Comparison of ENCODE assay signal across 11 cellular contexts in the genomic region with DNA sequence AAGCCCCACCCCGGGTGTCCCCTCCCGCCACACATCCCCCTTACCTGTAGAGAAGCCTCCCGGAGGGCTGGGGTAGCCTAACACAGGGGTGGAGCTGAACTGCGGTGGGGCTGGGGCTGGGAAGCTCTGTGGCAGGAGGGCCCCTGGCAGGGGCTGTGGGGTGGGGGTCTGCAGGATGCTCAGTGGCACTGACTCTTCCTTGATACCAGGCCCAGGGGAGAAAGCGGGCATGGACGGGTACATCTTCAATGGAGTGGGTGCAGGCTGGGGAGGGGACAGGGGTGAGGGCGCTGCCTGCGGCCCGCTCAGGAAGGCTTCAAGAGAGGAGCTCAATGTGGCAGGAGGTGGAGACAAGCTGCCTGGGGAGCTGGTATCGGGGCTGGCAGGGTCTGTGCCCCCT. TPM values are rescaled to one million over a fixed set of nuclear protein-coding genes. Genes with fewer than 3 reads are reported as not detected.
A peak's percentile ranks its signal among the peaks of the same experiment; 100 is the strongest.
DNase-seq lines count a peak whose midpoint lies in the region; ATAC-seq, FAIRE-seq and TF ChIP-seq lines count a peak whose summit lies in the region.
"Had no signal": no experiment of that assay in that cellular context is flagged by ENCODE, and none has a peak within 500 bp of the region (broad histone marks: within the 10 kb centered on the region; RNA-seq: fewer than 3 reads in every experiment).

No MANE protein-coding gene starts in this region.

- H3K4me3 ChIP-seq in OCI-LY7 (ENCODE audit: low read depth, low read length, poor library complexity, severe bottlenecking) = no peak overlapping the region
- H3K4me3 ChIP-seq in K562 = no peak overlapping the region
- H3K4me3 ChIP-seq in sigmoid colon = no peak overlapping the region
- H3K4me3 ChIP-seq in left lung = no peak overlapping the region
- H3K4me3 ChIP-seq: ovary had no signal

- intact Hi-C loops in Calu3 (cut with micrococcal nuclease; ENCODE audit: unreplicated experiment) (no loop called here), OCI-LY7 (cut with micrococcal nuclease; ENCODE audit: unreplicated experiment) (loop anchor here (5.0 kb wide), 1 partner anchor 217 kb away; a partner anchor contains a TSS), K562 (cut with micrococcal nuclease) (loop anchor here (10.0 kb wide), 1 partner anchor 135 kb away; a partner anchor contains a TSS), sigmoid colon (cut with DNase I) (no loop called here), left lung (cut with DNase I) (no loop called here)

- H3K9me3 ChIP-seq in OCI-LY7 (ENCODE audit: low read length) = no peaks in the 10 kb centered on the region
- H3K9me3 ChIP-seq in K562 (replicated peaks; ENCODE audit: control insufficient read depth, insufficient read depth, low read depth, low read length) = no peaks in the 10 kb centered on the region
- no peaks in the 10 kb centered on the region for H3K9me3 ChIP-seq in sigmoid colon
- no peaks in the 10 kb centered on the region for H3K9me3 ChIP-seq in left lung
- H3K9me3 ChIP-seq: ovary had no signal

- H3K9me2 ChIP-seq in OCI-LY7 (ENCODE audit: insufficient read depth, low read length) = no peaks in the 10 kb centered on the region

- peaks cover 33% of the 10 kb centered on the region for H3K4me1 Mint-ChIP-seq in Calu3 (ENCODE audit: low read depth, unreplicated experiment)

- DNase-seq in Calu3 (no peak), OCI-LY7 (ENCODE audit: low spot score) (no peak), K562 (ENCODE audit: extremely low read depth in 1 of 4, low spot score in 3 of 4) (no peak), sigmoid colon (no peak), left lung (no peak), cerebellar cortex (ENCODE audit: low spot score) (no peak)
- no peak for DNase-seq in stimulated activated naive CD4-positive, alpha-beta T cell (lab: John Stamatoyannopoulos, UW)
- DNase-seq: NCI-H2107 had no signal

- no peak overlapping the region for H2AFZ ChIP-seq in OCI-LY7 (ENCODE audit: low read length)
- no peak overlapping the region for H2AFZ ChIP-seq in K562 (ENCODE audit: low read depth, low read length)

- H3K27me3 ChIP-seq in K562 (ENCODE audit: control insufficient read depth in 2 of 2, insufficient read depth in 2 of 2, low read length in 2 of 2) (no peaks in the 10 kb centered on the region), sigmoid colon (no peaks in the 10 kb centered on the region), left lung (no peaks in the 10 kb centered on the region)
- H3K27me3 ChIP-seq: ovary had no signal

- no peak for TF ChIP-seq EP300 in K562 (IDR thresholded peaks at IDR 0.05; ENCODE audit: low read length)
- TF ChIP-seq EP300 in sigmoid colon (IDR thresholded peaks at IDR 0.05) = no peak

- peaks cover 51% of the 10 kb centered on the region for H3K4me1 ChIP-seq in OCI-LY7 (ENCODE audit: insufficient read depth, low read length, poor library complexity, severe bottlenecking)
- H3K4me1 ChIP-seq in K562 (replicated peaks in 1 of 2; ENCODE audit: control insufficient read depth in 2 of 2, insufficient read depth in 2 of 2, low read length in 2 of 2) = peaks cover 61 to 89% of the 10 kb centered on the region in 2 experiments
- peaks cover 0 to 80% (median 76%) of the 10 kb centered on the region in 4 donors for H3K4me1 ChIP-seq in sigmoid colon
- H3K4me1 ChIP-seq in left lung = peaks cover 39 to 76% of the 10 kb centered on the region in 2 donors

- H3K79me2 ChIP-seq in OCI-LY7 (ENCODE audit: insufficient read depth, low read depth, low read length) (peaks cover 41% of the 10 kb centered on the region), K562 (ENCODE audit: control insufficient read depth, insufficient read depth, low read length) (peaks cover 77% of the 10 kb centered on the region)

- H3K36me3 Mint-ChIP-seq in Calu3 (ENCODE audit: insufficient read depth, unreplicated experiment) = peaks cover 65% of the 10 kb centered on the region

- peaks cover 73% of the 10 kb centered on the region for H3K36me3 ChIP-seq in OCI-LY7 (ENCODE audit: insufficient read depth, low read length)
- peaks cover 79% of the 10 kb centered on the region; the same call in 2 of the 3 replicates for H3K36me3 ChIP-seq in K562 (ENCODE audit: control insufficient read depth, insufficient read depth, low read length)
- H3K36me3 ChIP-seq in sigmoid colon = peaks cover 14 to 47% (median 31%) of the 10 kb centered on the region in 4 donors
- peaks cover 0 to 47% of the 10 kb centered on the region in 2 donors for H3K36me3 ChIP-seq in left lung
- H3K36me3 ChIP-seq: ovary had no signal

- WGBS in K562 (ENCODE audit: insufficient coverage, low coverage, missing lambda C conversion rate) = 73% methylated on average over 3 of the region's 10 CpGs
- WGBS in sigmoid colon, 2 donors = 78 to 82% methylated on average over 10 of the region's 10 CpGs

- in situ Hi-C loops in K562 (cut with MboI) = no loop called here

- H3K27ac ChIP-seq in OCI-LY7 (ENCODE audit: low read depth, low read length, poor library complexity, severe bottlenecking) (no peak overlapping the region), K562 (ENCODE audit: extremely low read depth, low read depth, low read length) (peak overlapping the region; percentile 86; the same call in 2 of the 3 replicates), sigmoid colon (peak overlapping the region in 3 of 4 donors; percentile 41 to 86 (median 83)), left lung (no peak overlapping the region)
- H3K27ac ChIP-seq: KMS-11, ovary had no signal

- BruUV-seq in Calu3 (replicated peaks; lab: Mats Ljungman, UMichigan) (no TSS peak), OCI-LY7 (replicated peaks; lab: Mats Ljungman, UMichigan) (no TSS peak), K562 (replicated peaks; lab: Mats Ljungman, UMichigan) (no TSS peak)

- peak overlapping the region; percentile 75 to 92; a peak in 3 of 4 replicates for H3K9ac ChIP-seq in K562 (ENCODE audit: insufficient read depth in 1 of 2, low read depth in 2 of 2, low read length in 2 of 2)
- H3K9ac ChIP-seq: KMS-11 had no signal

- FAIRE-seq in K562 (lab: Jason Lieb, UNC) = no peak

- no peak for TF ChIP-seq CTCF in Calu3 (IDR thresholded peaks at IDR 0.05; ENCODE audit: unreplicated experiment)
- TF ChIP-seq CTCF in OCI-LY7 (conservative IDR thresholded peaks at IDR 0.05; ENCODE audit: low read length) = no peak
- TF ChIP-seq CTCF in K562 (IDR thresholded peaks at IDR 0.05 in 2 of 3, conservative IDR thresholded peaks at IDR 0.05 in 1 of 3; ENCODE audit: insufficient read depth in 2 of 3, low read depth in 1 of 3, low read length in 3 of 3) = no peak
- TF ChIP-seq CTCF in sigmoid colon (IDR thresholded peaks at IDR 0.05) = no peak
- no peak for TF ChIP-seq CTCF in left lung (IDR thresholded peaks at IDR 0.05)

- H3K27me3 Mint-ChIP-seq in Calu3 (ENCODE audit: unreplicated experiment) = no peaks in the 10 kb centered on the region

- peaks cover 21% of the 10 kb centered on the region; the same call in 1 of the 2 replicates for H4K20me1 ChIP-seq in OCI-LY7 (ENCODE audit: insufficient read depth, low read length)
- peaks cover 52% of the 10 kb centered on the region for H4K20me1 ChIP-seq in K562 (replicated peaks; ENCODE audit: control insufficient read depth, insufficient read depth, low read length)

- H3K9me3 Mint-ChIP-seq in Calu3 (ENCODE audit: low read depth, unreplicated experiment) = no peaks in the 10 kb centered on the region

- peaks cover 4% of the 10 kb centered on the region for H3K9me1 ChIP-seq in K562 (ENCODE audit: control insufficient read depth, insufficient read depth, low read length)

- peak overlapping the region; percentile 43 for H3K4me3 Mint-ChIP-seq in Calu3 (ENCODE audit: low read depth, unreplicated experiment)

- H3K27ac Mint-ChIP-seq in Calu3 (ENCODE audit: unreplicated experiment) = peak overlapping the region; percentile 80

- POLR2A ChIA-PET in OCI-LY7 (lab: Charles Lee) = interaction anchor here (0.7 to 1.7 kb wide), 4 partner anchors 13 to 138 kb away, joined by 3 to 8 read pairs (median 3); a partner anchor contains a TSS
- POLR2A ChIA-PET in K562 (lab: Yijun Ruan, JAX) = interaction anchor here (0.6 to 1.5 kb wide), 6 partner anchors 9 to 108 kb away, joined by 3 to 8 read pairs (median 3); no protein-coding TSS in a partner anchor

- ATAC-seq in K562 = no peak
- ATAC-seq in left lung = no peak
- ATAC-seq: left ventricle myocardium superior had no signal

- H3K4me2 ChIP-seq in OCI-LY7 (ENCODE audit: low read length) = peak overlapping the region; percentile 91; the same call in 1 of the 2 replicates
- H3K4me2 ChIP-seq in K562 (ENCODE audit: insufficient read depth, low read length) = peak overlapping the region; percentile 85; the same call in 1 of the 2 replicates

- TF ChIP-seq POLR2A in K562 (conservative IDR thresholded peaks at IDR 0.05) (no peak), sigmoid colon (IDR thresholded peaks at IDR 0.05) (no peak)

- CTCF ChIA-PET in Calu3 (lab: Charles Lee) (interaction anchor here (0.6 kb wide), 1 partner anchor 171 kb away, joined by 4 read pairs; no protein-coding TSS in a partner anchor), OCI-LY7 (lab: Charles Lee; ENCODE audit: unreplicated experiment) (interaction anchor here (1.1 kb wide), 1 partner anchor 17 kb away, joined by 3 read pairs; a partner anchor contains a TSS), K562 (lab: Yijun Ruan, JAX; ENCODE audit: low intra/inter-chr PET ratio) (no interaction called here)

- no peak for TF ChIP-seq RAD21 in K562 (CRISPR knock-in tag; conservative IDR thresholded peaks at IDR 0.05 in 1 of 2, IDR thresholded peaks at IDR 0.05 in 1 of 2)

RNA-seq across cellular contexts. Expression of a gene that starts 16.7 kb away (rescaled TPM):
- total RNA-seq in Calu3 (2022) = 104 and 110 TPM in 2 replicates
- 48.4 and 70.4 TPM in 2 replicates for total RNA-seq in OCI-LY7 (2014; rRNA removed; shearing (Covaris generic))
- 187 and 213 TPM in 2 replicates for total RNA-seq in OCI-LY7 (2022)
- 392 and 1,233 TPM in 2 replicates for total RNA-seq in K562 (2011; cell fraction: chromatin; rRNA removed; ENCODE audit: low replicate concordance)
- total RNA-seq in K562 (2011; cell fraction: nucleolus; rRNA removed) = 729 and 820 TPM in 2 replicates
- total RNA-seq in K562 (2011; cell fraction: nucleoplasm; rRNA removed) = 484 and 520 TPM in 2 replicates
- 69.4 and 80.7 TPM in 2 replicates for total RNA-seq in K562 (2014; rRNA removed)
- 28.6 and 31.2 TPM in 2 replicates for total RNA-seq in K562 (2014; rRNA removed; fragmentation: Illumina TruSeq; extraction: Trizol)
- total RNA-seq in K562 (2015; rRNA removed; fragmentation: Illumina TruSeq; extraction: Trizol) = 69.5 and 69.7 TPM in 2 replicates
- 134 and 169 TPM in 2 replicates for total RNA-seq in K562 (2021)
- 35.6 and 140 TPM in 2 replicates for polyA plus RNA-seq in K562 (2011; rRNA removed)
- 54.3 and 84.0 TPM in 2 replicates for polyA plus RNA-seq in K562 (2011; cell fraction: cytosol; rRNA removed)
- polyA plus RNA-seq in K562 (2011; cell fraction: nucleus; rRNA removed) = 590 and 682 TPM in 2 replicates
- polyA plus RNA-seq in K562 (2012) = 162 and 169 TPM in 2 replicates
- polyA plus RNA-seq in K562 (2014; fragmentation: Illumina TruSeq; extraction: Trizol) = 98.4 and 117 TPM in 2 replicates
- 1 to 10 TPM; 1.6 to 1.7 TPM for polyA plus RNA-seq in K562 (2014; fragmentation: Nextera tagmentation; extraction: Ambion mirVana)
- 90.3 and 91.1 TPM in 2 replicates for polyA plus RNA-seq in K562 (2014; rRNA removed)
- 33.6 and 42.1 TPM in 2 replicates for polyA minus RNA-seq in K562 (2011; rRNA and poly(A)+ RNA removed)
- polyA minus RNA-seq in K562 (2011; cell fraction: cytosol; rRNA and poly(A)+ RNA removed) = 133 and 177 TPM in 2 replicates
- polyA minus RNA-seq in K562 (2011; cell fraction: nucleus; rRNA and poly(A)+ RNA removed) = 150 and 229 TPM in 2 replicates
- 10 to 100 TPM; 26.0 to 53.5 (median 43.5) TPM for total RNA-seq in sigmoid colon
- 100 to 1,000 TPM in 1 of 3 donors, 10 to 100 TPM in 2; 10.2 to 172 (median 14.3) TPM for polyA plus RNA-seq in sigmoid colon
- total RNA-seq in left lung = 100 to 1,000 TPM; 112 to 122 TPM

Comparison
In these comparisons a context has a peak if more than half of its experiments do, and no peak if none do; other contexts are left out.
1. H3K27ac ChIP-seq: peak in K562 (single experiment) and sigmoid colon (3 of 4); none in OCI-LY7 (single experiment) and left lung (0 of 2).
2. intact Hi-C loops: an anchor here in OCI-LY7 (5.0 kb wide) and K562 (10.0 kb wide); none called in Calu3, sigmoid colon and left lung.